Comparison of ENCODE assay signal across 28 cellular contexts in genomic region chr10:43040482-43041256, GRCh38. TPM values are rescaled to one million over a fixed set of nuclear protein-coding genes. Genes with fewer than 3 reads are reported as not detected.
A peak's percentile ranks its signal among the peaks of the same experiment; 100 is the strongest.
DNase-seq lines count a peak whose midpoint lies in the region; ATAC-seq and TF ChIP-seq lines count a peak whose summit lies in the region.
"Had no signal": no experiment of that assay in that cellular context is flagged by ENCODE, and none has a peak within 500 bp of the region (broad histone marks: within the 10 kb centered on the region; RNA-seq: fewer than 3 reads in every experiment).

No MANE protein-coding gene starts in this region.

- H3K4me1 ChIP-seq in osteoblast (ENCODE audit: insufficient read depth, low read length) = no peaks in the 10 kb centered on the region
- H3K4me1 ChIP-seq: pancreas, suprapubic skin, upper lobe of left lung had no signal

- H3K9me3 Mint-ChIP-seq in activated T-cell treated with anti-CD3 and anti-CD28 coated beads, Interleukin-2, amount 50 U/mL, for 24 hours = no peaks in the 10 kb centered on the region
- H3K9me3 Mint-ChIP-seq: activated CD8-positive, alpha-beta T cell treated with anti-CD3 and anti-CD28 coated beads for 36 hours; activated naive CD8-positive, alpha-beta T cell treated with anti-CD3 and anti-CD28 coated beads, Interleukin-2, amount 10 ng/mL, durations not matched to agents 7 days and 5 days; effector memory CD8-positive, alpha-beta T cell; nephron had no signal

- no peaks in the 10 kb centered on the region for H4K20me1 ChIP-seq in osteoblast (ENCODE audit: insufficient read depth, low read length)

- no peaks in the 10 kb centered on the region for H3K36me3 Mint-ChIP-seq in activated T-cell treated with anti-CD3 and anti-CD28 coated beads, Interleukin-2, amount 50 U/mL, for 24 hours (ENCODE audit: low read depth)
- H3K36me3 Mint-ChIP-seq: activated naive CD8-positive, alpha-beta T cell treated with anti-CD3 and anti-CD28 coated beads, Interleukin-2, amount 10 ng/mL, durations not matched to agents 7 days and 5 days had no signal

- no peak for ATAC-seq in Right ventricle myocardium inferior
- ATAC-seq: activated CD8-positive, alpha-beta T cell treated with anti-CD3 and anti-CD28 coated beads for 36 hours; effector memory CD8-positive, alpha-beta T cell; pancreas had no signal

- no peaks in the 10 kb centered on the region for H3K36me3 ChIP-seq in osteoblast (ENCODE audit: insufficient read depth, low read length)
- H3K36me3 ChIP-seq: BE2C, pancreas, suprapubic skin, upper lobe of left lung had no signal

- intact Hi-C loops in cardiac septum (cut with DNase I) = no loop called here
- intact Hi-C loops in Right ventricle myocardium inferior (cut with DNase I) = no loop called here

- H3K4me1 Mint-ChIP-seq in activated T-cell treated with anti-CD3 and anti-CD28 coated beads, Interleukin-2, amount 50 U/mL, for 24 hours (ENCODE audit: low read depth) = no peaks in the 10 kb centered on the region
- H3K4me1 Mint-ChIP-seq: activated naive CD8-positive, alpha-beta T cell treated with anti-CD3 and anti-CD28 coated beads, Interleukin-2, amount 10 ng/mL, durations not matched to agents 7 days and 5 days had no signal

- no peaks in the 10 kb centered on the region for H3K79me2 ChIP-seq in osteoblast (ENCODE audit: insufficient read depth, low read length)

- no peaks in the 10 kb centered on the region for H3K9me3 ChIP-seq in osteoblast (ENCODE audit: low read depth, low read length)
- H3K9me3 ChIP-seq: BE2C, pancreas, suprapubic skin, upper lobe of left lung had no signal

- H2AFZ ChIP-seq in osteoblast (ENCODE audit: low read length) = no peak overlapping the region

- DNase-seq in cardiac septum (ENCODE audit: low spot score) = peak; percentile 64
- no peak for DNase-seq in Right ventricle myocardium inferior (ENCODE audit: missing footprints)
- DNase-seq in iPS-NIHi11 (ENCODE audit: low spot score) = peak; percentile 7
- peak; percentile 83 for DNase-seq in osteoblast (ENCODE audit: insufficient read length, low spot score, missing footprints)
- no peak for DNase-seq in activated T-cell treated with anti-CD3 and anti-CD28 coated beads, Interleukin-2, amount 50 U/mL, for 24 hours
- DNase-seq in NCI-H2107 (lab: John Stamatoyannopoulos, UW) = no peak
- no peak for DNase-seq in AG08396 (ENCODE audit: low spot score)
- DNase-seq: activated CD4-positive, alpha-beta T cell treated with anti-CD3 and anti-CD28 coated beads for 1 hour; activated CD8-positive, alpha-beta T cell treated with anti-CD3 and anti-CD28 coated beads for 36 hours; activated effector memory CD4-positive, alpha-beta T cell treated with Interleukin-2 at 50 U/mL for 16 hours; activated naive CD8-positive, alpha-beta T cell treated with anti-CD3 and anti-CD28 coated beads, Interleukin-2, amount 10 ng/mL, durations not matched to agents 7 days and 5 days; BE2C; cortex of kidney; effector memory CD8-positive, alpha-beta T cell; EL; erythroblast; mammary epithelial cell; NCI-H1417; NCI-H2029 treated with DMSO at 0.1 percent for 48 hours; NCI-H526; retina; small intestine; stimulated activated naive CD4-positive, alpha-beta T cell had no signal

- no peak overlapping the region for H3K4me3 ChIP-seq in osteoblast (ENCODE audit: insufficient read depth, low read length)
- H3K4me3 ChIP-seq: pancreas, suprapubic skin, upper lobe of left lung had no signal

- TF ChIP-seq CTCF in osteoblast (IDR thresholded peaks at IDR 0.05; ENCODE audit: extremely low read depth, low read depth, low read length) = no peak

- no peak overlapping the region for H3K4me3 Mint-ChIP-seq in activated T-cell treated with anti-CD3 and anti-CD28 coated beads, Interleukin-2, amount 50 U/mL, for 24 hours
- H3K4me3 Mint-ChIP-seq: activated CD8-positive, alpha-beta T cell treated with anti-CD3 and anti-CD28 coated beads for 36 hours; activated naive CD8-positive, alpha-beta T cell treated with anti-CD3 and anti-CD28 coated beads, Interleukin-2, amount 10 ng/mL, durations not matched to agents 7 days and 5 days; effector memory CD8-positive, alpha-beta T cell; nephron had no signal

- no peaks in the 10 kb centered on the region for H3K27me3 ChIP-seq in osteoblast (ENCODE audit: insufficient read depth, low read length)
- H3K27me3 ChIP-seq: BE2C, pancreas, suprapubic skin, upper lobe of left lung had no signal

- H3K27me3 Mint-ChIP-seq in activated T-cell treated with anti-CD3 and anti-CD28 coated beads, Interleukin-2, amount 50 U/mL, for 24 hours = no peaks in the 10 kb centered on the region
- H3K27me3 Mint-ChIP-seq: activated CD8-positive, alpha-beta T cell treated with anti-CD3 and anti-CD28 coated beads for 36 hours; activated naive CD8-positive, alpha-beta T cell treated with anti-CD3 and anti-CD28 coated beads, Interleukin-2, amount 10 ng/mL, durations not matched to agents 7 days and 5 days had no signal

- H3K27ac ChIP-seq in osteoblast (ENCODE audit: low read depth, low read length) = no peak overlapping the region
- H3K27ac ChIP-seq: KMS-11, pancreas, suprapubic skin, upper lobe of left lung had no signal

- no peak overlapping the region for H3K27ac Mint-ChIP-seq in activated T-cell treated with anti-CD3 and anti-CD28 coated beads, Interleukin-2, amount 50 U/mL, for 24 hours
- H3K27ac Mint-ChIP-seq: activated CD8-positive, alpha-beta T cell treated with anti-CD3 and anti-CD28 coated beads for 36 hours; activated naive CD8-positive, alpha-beta T cell treated with anti-CD3 and anti-CD28 coated beads, Interleukin-2, amount 10 ng/mL, durations not matched to agents 7 days and 5 days; effector memory CD8-positive, alpha-beta T cell; nephron had no signal

- H3K4me2 ChIP-seq in osteoblast (ENCODE audit: insufficient read depth, low read length) = no peak overlapping the region
- H3K4me2 ChIP-seq: KMS-11 had no signal

RNA-seq across cellular contexts. Expression of gene RET, which starts 36.2 kb away (rescaled TPM):
- total RNA-seq in cardiac septum (0.94 TPM), Right ventricle myocardium inferior (7.7 TPM), osteoblast (under 0.01 TPM in 2 replicates)

Comparison
In these comparisons a context has a peak if more than half of its experiments do, and no peak if none do; other contexts are left out.
1. DNase-seq: peak in cardiac septum (single experiment), iPS-NIHi11 (single experiment) and osteoblast (single experiment); none in Right ventricle myocardium inferior (single experiment), activated T-cell treated with anti-CD3 and anti-CD28 coated beads, Interleukin-2, amount 50 U/mL, for 24 hours (single experiment), NCI-H2107 (single experiment) and AG08396 (single experiment).